8 cellular contexts compared by ENCODE assay signal in the genomic region with DNA sequence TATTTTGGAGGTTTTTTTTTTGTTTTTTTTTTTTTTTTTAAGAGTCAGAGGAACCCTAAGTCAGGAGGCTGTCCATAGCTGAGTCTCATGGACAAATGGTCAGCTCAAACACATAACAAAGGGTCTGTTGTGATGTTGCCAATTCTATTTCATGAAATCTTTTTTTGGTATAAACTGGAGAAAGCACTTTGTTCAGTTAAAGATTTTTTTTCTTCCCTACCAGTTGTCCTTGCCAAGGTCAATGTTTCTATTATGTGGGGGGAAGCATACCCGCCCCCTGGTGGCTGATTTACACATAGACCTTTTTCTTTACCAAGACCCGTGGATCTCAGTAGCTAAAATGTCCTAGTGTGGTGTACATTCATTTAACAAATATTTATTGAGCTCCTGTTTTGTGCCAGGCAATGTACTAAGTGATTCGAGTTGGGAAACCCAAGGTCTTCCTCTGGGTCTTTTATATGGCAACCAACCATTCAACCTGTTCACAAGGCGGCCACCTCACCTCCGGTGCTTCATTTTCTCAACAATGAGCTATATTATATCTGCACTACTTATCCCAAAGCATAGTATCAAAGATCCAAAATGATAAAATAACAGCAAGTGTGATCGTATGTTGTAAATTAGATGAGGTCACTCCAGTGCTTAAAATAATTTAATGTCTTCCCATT.
DNase-seq lines count a peak whose midpoint lies in the region; ATAC-seq lines count a peak whose summit lies in the region.

No MANE protein-coding gene starts in this region.

- peak; percentile 69 for ATAC-seq in GM21529 (IDR thresholded peaks at IDR 0.05; ENCODE audit: unreplicated experiment)

- no peaks in the 10 kb centered on the region for H3K9me3 Mint-ChIP-seq in activated T-helper 2 cell treated with anti-CD3 and anti-CD28 coated beads, Interferon-gamma antibody, Interleukin-2, Interleukin-4, amounts not matched to agents 10 μg/mL and 5 μg/mL and 100 μg/mL, durations not matched to agents 14 hours and 24 hours and 36 hours

- intact Hi-C loops in activated T-helper 2 cell treated with anti-CD3 and anti-CD28 coated beads, Interferon-gamma antibody, Interleukin-2, Interleukin-4, amounts not matched to agents 10 μg/mL and 5 μg/mL and 100 μg/mL, durations not matched to agents 14 hours and 24 hours and 36 hours (cut with micrococcal nuclease): loop anchor here (1.0 to 2.0 kb wide), 4 partner anchors 401 to 786 kb away; no protein-coding TSS in a partner anchor

- DNase-seq in SKM-1 treated with dmso at 0.1 percent for 144 hours (lab: John Stamatoyannopoulos, UW; ENCODE audit: unreplicated experiment) (peak; percentile 2), SKM-1 (lab: John Stamatoyannopoulos, UW; ENCODE audit: unreplicated experiment) (no peak), NCI-H2029 treated with DMSO at 0.1 percent for 48 hours (lab: John Stamatoyannopoulos, UW) (peak; percentile 41), hepatic stellate cell (ENCODE audit: low spot score) (peak; percentile 26), NCI-H524 treated with DMSO at 0.1 percent for 48 hours (lab: John Stamatoyannopoulos, UW) (no peak)
- peak; percentile 16 for DNase-seq in activated T-helper 2 cell treated with anti-CD3 and anti-CD28 coated beads, Interferon-gamma antibody, Interleukin-2, Interleukin-4, amounts not matched to agents 10 μg/mL and 5 μg/mL and 100 μg/mL, durations not matched to agents 14 hours and 24 hours and 36 hours (ENCODE audit: low spot score)
- peak; percentile 7 for DNase-seq in stimulated activated CD4-positive, alpha-beta T cell treated with anti-CD3 and anti-CD28 coated beads, Interleukin-1b, Interleukin-23, amount 100 ng/mL, for 48 hours

- no peak overlapping the region for H3K27ac Mint-ChIP-seq in activated T-helper 2 cell treated with anti-CD3 and anti-CD28 coated beads, Interferon-gamma antibody, Interleukin-2, Interleukin-4, amounts not matched to agents 10 μg/mL and 5 μg/mL and 100 μg/mL, durations not matched to agents 14 hours and 24 hours and 36 hours

- H3K4me3 Mint-ChIP-seq in activated T-helper 2 cell treated with anti-CD3 and anti-CD28 coated beads, Interferon-gamma antibody, Interleukin-2, Interleukin-4, amounts not matched to agents 10 μg/mL and 5 μg/mL and 100 μg/mL, durations not matched to agents 14 hours and 24 hours and 36 hours (ENCODE audit: low read depth): no peak overlapping the region

- H3K27me3 Mint-ChIP-seq in activated T-helper 2 cell treated with anti-CD3 and anti-CD28 coated beads, Interferon-gamma antibody, Interleukin-2, Interleukin-4, amounts not matched to agents 10 μg/mL and 5 μg/mL and 100 μg/mL, durations not matched to agents 14 hours and 24 hours and 36 hours (ENCODE audit: low read depth): peaks cover 25% of the 10 kb centered on the region

- H3K36me3 Mint-ChIP-seq in activated T-helper 2 cell treated with anti-CD3 and anti-CD28 coated beads, Interferon-gamma antibody, Interleukin-2, Interleukin-4, amounts not matched to agents 10 μg/mL and 5 μg/mL and 100 μg/mL, durations not matched to agents 14 hours and 24 hours and 36 hours (ENCODE audit: low read depth): no peaks in the 10 kb centered on the region

- no peaks in the 10 kb centered on the region for H3K4me1 Mint-ChIP-seq in activated T-helper 2 cell treated with anti-CD3 and anti-CD28 coated beads, Interferon-gamma antibody, Interleukin-2, Interleukin-4, amounts not matched to agents 10 μg/mL and 5 μg/mL and 100 μg/mL, durations not matched to agents 14 hours and 24 hours and 36 hours (ENCODE audit: low read depth)

Comparison
In these comparisons a context has a peak if more than half of its experiments do, and no peak if none do; other contexts are left out.
1. DNase-seq: peak in SKM-1 treated with dmso at 0.1 percent for 144 hours (single experiment), NCI-H2029 treated with DMSO at 0.1 percent for 48 hours (single experiment), activated T-helper 2 cell treated with anti-CD3 and anti-CD28 coated beads, Interferon-gamma antibody, Interleukin-2, Interleukin-4, amounts not matched to agents 10 μg/mL and 5 μg/mL and 100 μg/mL, durations not matched to agents 14 hours and 24 hours and 36 hours (single experiment), hepatic stellate cell (single experiment) and stimulated activated CD4-positive, alpha-beta T cell treated with anti-CD3 and anti-CD28 coated beads, Interleukin-1b, Interleukin-23, amount 100 ng/mL, for 48 hours (single experiment); none in SKM-1 (single experiment) and NCI-H524 treated with DMSO at 0.1 percent for 48 hours (single experiment).